13 cellular contexts compared by ENCODE assay signal in the genomic region with DNA sequence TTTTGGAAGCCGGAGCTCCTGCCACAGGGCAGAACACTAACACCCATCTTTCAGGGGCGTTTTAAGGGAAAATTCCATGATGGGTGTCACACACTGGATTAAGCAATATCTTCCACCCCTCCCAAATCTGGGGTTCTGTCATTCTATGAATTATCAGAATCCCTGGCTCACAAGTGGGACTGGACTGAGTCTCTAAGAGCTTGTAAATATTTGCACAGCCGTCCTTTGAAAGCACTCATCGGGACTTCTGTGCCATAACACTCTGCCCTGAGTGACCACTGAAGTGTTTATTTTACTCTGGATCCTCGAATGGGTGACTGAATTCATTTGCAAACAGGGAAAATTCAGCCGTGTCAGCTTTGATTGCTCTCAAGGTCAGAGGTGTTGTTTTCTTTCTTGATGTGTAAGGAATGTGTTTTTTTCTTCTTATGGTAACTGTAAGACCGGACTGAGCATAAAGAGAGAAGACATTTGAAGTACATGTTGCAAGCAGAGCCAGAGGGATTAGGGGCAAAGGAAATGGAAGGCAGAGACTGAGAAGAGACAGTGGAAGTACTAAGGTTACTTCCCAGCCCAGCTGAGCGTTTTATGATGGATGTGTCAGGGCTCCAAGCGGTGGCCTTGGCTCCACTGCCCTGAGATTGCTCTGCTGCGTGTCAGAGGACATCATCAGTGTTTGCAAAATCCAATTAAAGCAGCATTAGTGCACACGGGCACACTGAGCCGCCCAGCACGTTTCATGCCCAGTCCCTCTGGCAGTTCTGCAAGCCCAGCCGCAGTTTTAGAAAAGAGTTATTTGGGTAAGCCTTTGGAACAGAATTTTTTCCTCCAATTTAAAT. TPM values are rescaled to one million over a fixed set of nuclear protein-coding genes. Genes with fewer than 3 reads are reported as not detected.
A peak's percentile ranks its signal among the peaks of the same experiment; 100 is the strongest.
DNase-seq lines count a peak whose midpoint lies in the region; ATAC-seq and TF ChIP-seq lines count a peak whose summit lies in the region.
"Had no signal": no experiment of that assay in that cellular context is flagged by ENCODE, and none has a peak within 500 bp of the region (broad histone marks: within the 10 kb centered on the region; RNA-seq: fewer than 3 reads in every experiment).

No MANE protein-coding gene starts in this region.

- intact Hi-C loops in psoas muscle (cut with DNase I), result no loop called here
- intact Hi-C loops in tibial artery (cut with DNase I; ENCODE audit: low total_unique reads), result no loop called here

- DNase-seq in DMS79 (lab: John Stamatoyannopoulos, UW) (peak; percentile 89), NCI-H345 (lab: John Stamatoyannopoulos, UW) (peak; percentile 60), fibroblast of gingiva (ENCODE audit: low read depth) (peak; percentile 46), psoas muscle (peak; percentile 40 to 58), NCI-H226 (no peak), tibial artery (no peak)
- DNase-seq: stimulated activated naive CD8-positive, alpha-beta T cell treated with anti-CD3 and anti-CD28 coated beads, Interleukin-15, Interleukin-2, amounts not matched to agents 100 U/mL and 50 U/mL, for 24 hours had no signal

- TF ChIP-seq CTCF in psoas muscle (IDR thresholded peaks at IDR 0.05) (no peak), tibial artery (IDR thresholded peaks at IDR 0.05) (no peak)

- H3K27me3 ChIP-seq in psoas muscle (ENCODE audit: insufficient read depth in 3 of 3, low read length in 2 of 3) (peaks cover 0 to 2% (median 0%) of the 10 kb centered on the region in 3 donors), tibial artery (no peaks in the 10 kb centered on the region)

- ATAC-seq in psoas muscle (peak; percentile 61 to 83 (median 70)), HG03196 (IDR thresholded peaks at IDR 0.05; ENCODE audit: unreplicated experiment) (no peak), HG03457 (IDR thresholded peaks at IDR 0.05; ENCODE audit: unreplicated experiment) (no peak)
- ATAC-seq: stimulated activated naive CD8-positive, alpha-beta T cell treated with anti-CD3 and anti-CD28 coated beads, Interleukin-15, Interleukin-2, amounts not matched to agents 100 U/mL and 50 U/mL, for 24 hours had no signal

- WGBS in psoas muscle, 3 donors, result 17 to 33% (median 22%) methylated on average over 14 of the region's 14 CpGs

- H3K4me3 ChIP-seq in psoas muscle, result peak overlapping the region; percentile 7
- H3K4me3 ChIP-seq in tibial artery, result no peak overlapping the region

- H3K27ac ChIP-seq in psoas muscle (no peak overlapping the region), tibial artery (no peak overlapping the region)
- H3K27ac ChIP-seq: HL-60 had no signal

- H3K9me3 ChIP-seq in psoas muscle, result no peaks in the 10 kb centered on the region
- peaks cover 0 to 6% (median 0%) of the 10 kb centered on the region in 3 donors for H3K9me3 ChIP-seq in tibial artery

- H3K36me3 ChIP-seq in psoas muscle (ENCODE audit: insufficient read depth in 1 of 2, low read depth in 1 of 2), result no peaks in the 10 kb centered on the region
- no peaks in the 10 kb centered on the region for H3K36me3 ChIP-seq in tibial artery

- H3K4me1 ChIP-seq in psoas muscle (peaks cover 10% of the 10 kb centered on the region), tibial artery (no peaks in the 10 kb centered on the region)

RNA-seq across cellular contexts. Expression of gene GTPBP4, which starts 17.7 kb away (rescaled TPM):
- 10 to 100 TPM; 36.3 to 77.4 (median 68.5) TPM for total RNA-seq in psoas muscle
- polyA plus RNA-seq in psoas muscle, result 100 to 1,000 TPM in 1 of 3 donors, 10 to 100 TPM in 2; 44.2 to 134 (median 70.2) TPM

RNA-seq across cellular contexts. Expression of gene LARP4B, which starts 39.0 kb away (rescaled TPM):
- total RNA-seq in psoas muscle, result 10 to 100 TPM; 66.6 to 88.3 (median 79.6) TPM
- polyA plus RNA-seq in psoas muscle, result 10 to 100 TPM; 16.6 to 38.9 (median 21.7) TPM

RNA-seq across cellular contexts. Expression of gene IDI2, which starts 55.1 kb away (rescaled TPM):
- total RNA-seq in psoas muscle, result 100 to 1,000 TPM; 107 to 182 (median 144) TPM
- polyA plus RNA-seq in psoas muscle, result 100 to 1,000 TPM in 2 of 3 donors, 10 to 100 TPM in 1; 16.6 to 180 (median 133) TPM
- total RNA-seq: Daoy, epithelial cell of proximal tubule, neural crest cell had no signal

Comparison
In these comparisons a context has a peak if more than half of its experiments do, and no peak if none do; other contexts are left out.
1. DNase-seq: peak in DMS79 (single experiment), NCI-H345 (single experiment), fibroblast of gingiva (single experiment) and psoas muscle (2 of 2); none in NCI-H226 (single experiment) and tibial artery (0 of 2).
2. ATAC-seq: peak in psoas muscle (4 of 4); none in HG03196 (single experiment) and HG03457 (single experiment).